ENCODE assay signal across 21 cellular contexts in the genomic region with DNA sequence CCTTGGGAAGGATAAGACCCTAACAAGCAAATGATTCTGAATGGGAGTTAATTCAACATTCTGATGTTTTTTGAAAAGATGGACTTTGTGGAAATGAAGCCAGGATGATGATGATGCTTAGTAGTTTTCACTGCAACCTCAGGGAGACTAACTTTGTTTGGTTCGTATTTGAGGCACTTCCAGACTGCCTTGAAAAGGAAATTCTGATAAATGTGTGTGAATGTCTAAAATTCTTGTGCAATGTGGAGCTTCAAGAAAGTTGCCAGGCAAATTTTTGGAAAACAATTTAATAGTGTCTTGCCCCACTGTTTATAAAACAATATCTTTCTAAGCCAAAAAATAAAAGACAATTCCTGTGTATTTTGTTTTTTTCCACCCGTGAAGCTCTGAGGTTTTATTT.
"Had no signal": no experiment of that assay in that cellular context is flagged by ENCODE, and none has a peak within 500 bp of the region (broad histone marks: within the 10 kb centered on the region; RNA-seq: fewer than 3 reads in every experiment).

No MANE protein-coding gene starts in this region.

- ATAC-seq: activated CD8-positive, alpha-beta T cell treated with anti-CD3 and anti-CD28 coated beads for 36 hours; left colon; lower lobe of right lung; natural killer cell treated with Interleukin-12 subunit alpha and Interleukin-12 subunit beta and Interleukin-15 and Interleukin-18, amount 100 ng/mL, for 72 hours had no signal

- DNase-seq: activated CD4-positive, alpha-beta T cell treated with anti-CD3 and anti-CD28 coated beads for 48 hours; activated CD4-positive, CD25-positive, alpha-beta regulatory T cell; activated CD8-positive, alpha-beta T cell treated with anti-CD3 and anti-CD28 coated beads for 36 hours; activated naive CD4-positive, alpha-beta T cell treated with Interleukin-2 at 50 U/mL for 16 hours; activated naive CD8-positive, alpha-beta T cell treated with anti-CD3 and anti-CD28 coated beads, Interleukin-2, amount 10 ng/mL, durations not matched to agents 7 days and 5 days; activated T-cell treated with anti-CD3 and anti-CD28 coated beads, Interleukin-2, amount 50 U/mL, for 24 hours; brain microvascular endothelial cell; colonic mucosa; endodermal cell; hippocampal formation; islet precursor cell; left colon; lower lobe of right lung; occipital lobe; T1000 had no signal

- H3K36me3 ChIP-seq: brain microvascular endothelial cell, colonic mucosa, lower lobe of right lung had no signal

- H3K4me3 ChIP-seq: colonic mucosa, lower lobe of right lung, skin epidermis had no signal

- H3K27ac ChIP-seq: brain microvascular endothelial cell, colonic mucosa, epithelial cell of prostate, lower lobe of right lung had no signal

- H3K9me3 ChIP-seq: colonic mucosa, lower lobe of right lung had no signal

- H3K4me1 Mint-ChIP-seq: activated naive CD8-positive, alpha-beta T cell treated with anti-CD3 and anti-CD28 coated beads, Interleukin-2, amount 10 ng/mL, durations not matched to agents 7 days and 5 days; central memory CD8-positive, alpha-beta T cell; endodermal cell had no signal

- H3K27me3 ChIP-seq: brain microvascular endothelial cell, colonic mucosa had no signal

- H3K4me3 Mint-ChIP-seq: activated CD8-positive, alpha-beta T cell treated with anti-CD3 and anti-CD28 coated beads for 36 hours; activated naive CD8-positive, alpha-beta T cell treated with anti-CD3 and anti-CD28 coated beads, Interleukin-2, amount 10 ng/mL, durations not matched to agents 7 days and 5 days; activated T-cell treated with anti-CD3 and anti-CD28 coated beads, Interleukin-2, amount 50 U/mL, for 24 hours; central memory CD8-positive, alpha-beta T cell; endodermal cell; natural killer cell treated with Interleukin-12 subunit alpha and Interleukin-12 subunit beta and Interleukin-15 and Interleukin-18, amount 100 ng/mL, for 72 hours; stimulated activated naive CD8-positive, alpha-beta T cell treated with anti-CD3 and anti-CD28 coated beads, Interleukin-15, Interleukin-2, amounts not matched to agents 100 ng/mL and 50 ng/mL, for 24 hours had no signal

- H3K27ac Mint-ChIP-seq: activated CD8-positive, alpha-beta T cell treated with anti-CD3 and anti-CD28 coated beads for 36 hours; activated naive CD8-positive, alpha-beta T cell treated with anti-CD3 and anti-CD28 coated beads, Interleukin-2, amount 10 ng/mL, durations not matched to agents 7 days and 5 days; activated T-cell treated with anti-CD3 and anti-CD28 coated beads, Interleukin-2, amount 50 U/mL, for 24 hours; activated T-helper 2 cell treated with anti-CD3 and anti-CD28 coated beads, Interferon-gamma antibody, Interleukin-2, Interleukin-4, amounts not matched to agents 10 μg/mL and 5 μg/mL and 100 μg/mL, durations not matched to agents 14 hours and 24 hours and 36 hours; endodermal cell; natural killer cell treated with Interleukin-12 subunit alpha and Interleukin-12 subunit beta and Interleukin-15 and Interleukin-18, amount 100 ng/mL, for 72 hours; stimulated activated naive CD8-positive, alpha-beta T cell treated with anti-CD3 and anti-CD28 coated beads, Interleukin-15, Interleukin-2, amounts not matched to agents 100 ng/mL and 50 ng/mL, for 24 hours had no signal

- H3K9me3 Mint-ChIP-seq: activated CD8-positive, alpha-beta T cell treated with anti-CD3 and anti-CD28 coated beads for 36 hours; activated naive CD8-positive, alpha-beta T cell treated with anti-CD3 and anti-CD28 coated beads, Interleukin-2, amount 10 ng/mL, durations not matched to agents 7 days and 5 days; activated T-cell treated with anti-CD3 and anti-CD28 coated beads, Interleukin-2, amount 50 U/mL, for 24 hours; activated T-helper 2 cell treated with anti-CD3 and anti-CD28 coated beads, Interferon-gamma antibody, Interleukin-2, Interleukin-4, amounts not matched to agents 10 μg/mL and 5 μg/mL and 100 μg/mL, durations not matched to agents 14 hours and 24 hours and 36 hours; central memory CD8-positive, alpha-beta T cell; endodermal cell; natural killer cell treated with Interleukin-12 subunit alpha and Interleukin-12 subunit beta and Interleukin-15 and Interleukin-18, amount 100 ng/mL, for 72 hours; stimulated activated naive CD8-positive, alpha-beta T cell treated with anti-CD3 and anti-CD28 coated beads, Interleukin-15, Interleukin-2, amounts not matched to agents 100 ng/mL and 50 ng/mL, for 24 hours had no signal

- H3K36me3 Mint-ChIP-seq: activated naive CD8-positive, alpha-beta T cell treated with anti-CD3 and anti-CD28 coated beads, Interleukin-2, amount 10 ng/mL, durations not matched to agents 7 days and 5 days; natural killer cell treated with Interleukin-12 subunit alpha and Interleukin-12 subunit beta and Interleukin-15 and Interleukin-18, amount 100 ng/mL, for 72 hours had no signal

- H3K4me1 ChIP-seq: colonic mucosa had no signal
